ENCODE assay signal across 1 cellular context in the genomic region with DNA sequence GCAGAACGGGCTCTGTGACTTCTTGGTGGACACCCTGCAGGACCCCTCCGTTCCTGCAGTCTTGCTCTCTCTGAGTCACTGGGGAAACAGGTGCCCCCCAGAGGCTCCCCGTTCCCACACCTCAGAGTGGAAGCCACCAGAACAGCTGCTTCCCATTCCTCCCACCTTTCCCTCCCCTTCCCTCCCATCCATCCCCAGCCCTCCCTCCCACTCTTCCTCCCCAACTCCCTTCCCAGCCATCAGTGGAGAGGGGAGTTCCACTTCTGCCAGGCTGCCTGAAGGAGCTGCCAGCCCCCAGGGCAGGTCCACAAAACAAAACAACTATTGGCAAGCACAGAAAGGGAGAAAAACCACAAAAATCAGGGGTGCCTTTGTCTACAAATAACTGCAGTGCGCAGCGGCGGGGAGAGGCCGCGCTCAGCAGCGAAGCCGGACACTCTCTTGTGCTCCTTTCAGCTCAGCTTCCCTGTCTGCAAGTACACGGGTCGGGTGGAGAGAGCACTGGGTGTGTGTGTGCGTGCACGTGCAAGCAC.
TF ChIP-seq lines count a peak whose summit lies in the region.

No MANE protein-coding gene starts in this region.

TF ChIP-seq in HepG2, 621 proteins besides CTCF, POLR2A, EP300 and RAD21:
- TF ChIP-seq SMAD3 (CRISPR knock-in tag; IDR thresholded peaks at IDR 0.05) (no peak), ZNF296 (CRISPR knock-in tag; conservative IDR thresholded peaks at IDR 0.05) (no peak), SNAPC2 (CRISPR knock-in tag; IDR thresholded peaks at IDR 0.05) (no peak), ZNF44 (CRISPR knock-in tag; IDR thresholded peaks at IDR 0.05) (no peak)
- TF ChIP-seq, protein P1, sequence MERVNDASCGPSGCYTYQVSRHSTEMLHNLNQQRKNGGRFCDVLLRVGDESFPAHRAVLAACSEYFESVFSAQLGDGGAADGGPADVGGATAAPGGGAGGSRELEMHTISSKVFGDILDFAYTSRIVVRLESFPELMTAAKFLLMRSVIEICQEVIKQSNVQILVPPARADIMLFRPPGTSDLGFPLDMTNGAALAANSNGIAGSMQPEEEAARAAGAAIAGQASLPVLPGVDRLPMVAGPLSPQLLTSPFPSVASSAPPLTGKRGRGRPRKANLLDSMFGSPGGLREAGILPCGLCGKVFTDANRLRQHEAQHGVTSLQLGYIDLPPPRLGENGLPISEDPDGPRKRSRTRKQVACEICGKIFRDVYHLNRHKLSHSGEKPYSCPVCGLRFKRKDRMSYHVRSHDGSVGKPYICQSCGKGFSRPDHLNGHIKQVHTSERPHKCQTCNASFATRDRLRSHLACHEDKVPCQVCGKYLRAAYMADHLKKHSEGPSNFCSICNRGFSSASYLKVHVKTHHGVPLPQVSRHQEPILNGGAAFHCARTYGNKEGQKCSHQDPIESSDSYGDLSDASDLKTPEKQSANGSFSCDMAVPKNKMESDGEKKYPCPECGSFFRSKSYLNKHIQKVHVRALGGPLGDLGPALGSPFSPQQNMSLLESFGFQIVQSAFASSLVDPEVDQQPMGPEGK (CRISPR knock-in tag; IDR thresholded peaks at IDR 0.05): no peak
- TF ChIP-seq, protein P2, sequence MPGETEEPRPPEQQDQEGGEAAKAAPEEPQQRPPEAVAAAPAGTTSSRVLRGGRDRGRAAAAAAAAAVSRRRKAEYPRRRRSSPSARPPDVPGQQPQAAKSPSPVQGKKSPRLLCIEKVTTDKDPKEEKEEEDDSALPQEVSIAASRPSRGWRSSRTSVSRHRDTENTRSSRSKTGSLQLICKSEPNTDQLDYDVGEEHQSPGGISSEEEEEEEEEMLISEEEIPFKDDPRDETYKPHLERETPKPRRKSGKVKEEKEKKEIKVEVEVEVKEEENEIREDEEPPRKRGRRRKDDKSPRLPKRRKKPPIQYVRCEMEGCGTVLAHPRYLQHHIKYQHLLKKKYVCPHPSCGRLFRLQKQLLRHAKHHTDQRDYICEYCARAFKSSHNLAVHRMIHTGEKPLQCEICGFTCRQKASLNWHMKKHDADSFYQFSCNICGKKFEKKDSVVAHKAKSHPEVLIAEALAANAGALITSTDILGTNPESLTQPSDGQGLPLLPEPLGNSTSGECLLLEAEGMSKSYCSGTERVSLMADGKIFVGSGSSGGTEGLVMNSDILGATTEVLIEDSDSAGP (CRISPR knock-in tag; IDR thresholded peaks at IDR 0.05; ENCODE audit: borderline replicate concordance): no peak
